ENCODE assay signal across 10 cellular contexts in the genomic region with DNA sequence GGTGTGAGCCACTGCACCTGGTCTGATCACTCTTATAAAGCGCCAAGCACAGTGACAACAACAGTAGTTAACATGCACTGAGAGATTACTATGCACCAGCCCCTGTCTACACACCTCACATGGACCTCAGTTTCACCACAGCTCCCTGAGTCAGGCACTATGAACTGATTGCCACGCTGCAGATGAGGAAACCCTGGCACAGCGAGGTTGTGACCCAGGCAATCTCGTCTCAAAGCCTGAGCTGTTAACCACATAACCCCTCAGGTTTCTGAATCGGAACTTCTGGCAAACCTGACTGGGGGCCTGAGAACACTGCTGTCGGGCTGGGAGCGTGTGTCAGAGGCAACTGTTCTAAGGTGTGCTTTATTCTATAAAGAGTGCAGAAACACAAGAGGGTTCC. TPM values are rescaled to one million over a fixed set of nuclear protein-coding genes. Genes with fewer than 3 reads are reported as not detected.
A peak's percentile ranks its signal among the peaks of the same experiment; 100 is the strongest.
DNase-seq lines count a peak whose midpoint lies in the region; ATAC-seq and TF ChIP-seq lines count a peak whose summit lies in the region.
"Had no signal": no experiment of that assay in that cellular context is flagged by ENCODE, and none has a peak within 500 bp of the region (broad histone marks: within the 10 kb centered on the region; RNA-seq: fewer than 3 reads in every experiment).

No MANE protein-coding gene starts in this region.

- DNase-seq in T-cell: peak in 31 of 34 experiments; percentile 8 to 61 (median 30)
- no peak for DNase-seq in activated T-helper 2 cell treated with anti-CD3 and anti-CD28 coated beads, Interferon-gamma antibody, Interleukin-2, Interleukin-4, amounts not matched to agents 10 μg/mL and 5 μg/mL and 100 μg/mL, durations not matched to agents 14 hours and 24 hours and 36 hours (ENCODE audit: low spot score)
- peak; percentile 45 for DNase-seq in iris pigment epithelial cell (ENCODE audit: low read depth)
- peak; percentile 31 to 38 for DNase-seq in stimulated activated CD8-positive, alpha-beta memory T cell treated with anti-CD3 and anti-CD28 coated beads, Interleukin-7, amount 100 ng/mL, for 4 hours (ENCODE audit: low read depth in 2 of 2)
- DNase-seq in glutamatergic neuron: no peak
- no peak for DNase-seq in NCI-H2107 treated with DMSO at 0.1 percent for 48 hours (lab: John Stamatoyannopoulos, UW; ENCODE audit: unreplicated experiment)
- DNase-seq: effector CD8-positive, alpha-beta T cell; NCI-H1436 had no signal

- H3K4me3 Mint-ChIP-seq in T-cell: peak overlapping the region in 1 of 3 donors; percentile 27
- no peak overlapping the region for H3K4me3 Mint-ChIP-seq in activated T-helper 2 cell treated with anti-CD3 and anti-CD28 coated beads, Interferon-gamma antibody, Interleukin-2, Interleukin-4, amounts not matched to agents 10 μg/mL and 5 μg/mL and 100 μg/mL, durations not matched to agents 14 hours and 24 hours and 36 hours (ENCODE audit: low read depth)
- H3K4me3 Mint-ChIP-seq in glutamatergic neuron (ENCODE audit: unreplicated experiment): no peak overlapping the region
- H3K4me3 Mint-ChIP-seq: T-helper 1 cell treated with Interleukin-12 subunit alpha and Interleukin-12 subunit beta and Interleukin-4 antibody, amounts not matched to agents 30 μg/mL and 1 μg/mL, for 36 hours had no signal

- H3K27me3 Mint-ChIP-seq in T-cell: no peaks in the 10 kb centered on the region
- no peaks in the 10 kb centered on the region for H3K27me3 Mint-ChIP-seq in activated T-helper 2 cell treated with anti-CD3 and anti-CD28 coated beads, Interferon-gamma antibody, Interleukin-2, Interleukin-4, amounts not matched to agents 10 μg/mL and 5 μg/mL and 100 μg/mL, durations not matched to agents 14 hours and 24 hours and 36 hours (ENCODE audit: low read depth)
- peaks cover 4% of the 10 kb centered on the region for H3K27me3 Mint-ChIP-seq in glutamatergic neuron (ENCODE audit: unreplicated experiment)

- ATAC-seq in T-cell (replicated peaks in 1 of 4) (peak; percentile 66 to 75 (median 73)), HG02852 (IDR thresholded peaks at IDR 0.05; ENCODE audit: unreplicated experiment) (no peak)

- CTCF ChIA-PET in T-cell (lab: Charles Lee): interaction anchor here in 1 of 2 donors (1.0 kb wide), 1 partner anchor 10 kb away, joined by 3 read pairs; no protein-coding TSS in a partner anchor

- H3K27ac Mint-ChIP-seq in T-cell (peak overlapping the region; percentile 85 to 88), glutamatergic neuron (ENCODE audit: unreplicated experiment) (no peak overlapping the region)
- peak overlapping the region; percentile 44 for H3K27ac Mint-ChIP-seq in activated T-helper 2 cell treated with anti-CD3 and anti-CD28 coated beads, Interferon-gamma antibody, Interleukin-2, Interleukin-4, amounts not matched to agents 10 μg/mL and 5 μg/mL and 100 μg/mL, durations not matched to agents 14 hours and 24 hours and 36 hours

- POLR2A ChIA-PET in T-cell (lab: Charles Lee): no interaction called here

- TF ChIP-seq CTCF in glutamatergic neuron (IDR thresholded peaks at IDR 0.05; ENCODE audit: partially characterized antibody, unreplicated experiment): no peak

- H3K36me3 Mint-ChIP-seq in T-cell (peaks cover 21% of the 10 kb centered on the region), glutamatergic neuron (ENCODE audit: unreplicated experiment) (no peaks in the 10 kb centered on the region)
- H3K36me3 Mint-ChIP-seq in activated T-helper 2 cell treated with anti-CD3 and anti-CD28 coated beads, Interferon-gamma antibody, Interleukin-2, Interleukin-4, amounts not matched to agents 10 μg/mL and 5 μg/mL and 100 μg/mL, durations not matched to agents 14 hours and 24 hours and 36 hours (ENCODE audit: low read depth): peaks cover 21% of the 10 kb centered on the region

- intact Hi-C loops in activated T-helper 2 cell treated with anti-CD3 and anti-CD28 coated beads, Interferon-gamma antibody, Interleukin-2, Interleukin-4, amounts not matched to agents 10 μg/mL and 5 μg/mL and 100 μg/mL, durations not matched to agents 14 hours and 24 hours and 36 hours (cut with micrococcal nuclease): no loop called here

- H3K9me3 Mint-ChIP-seq in T-cell (no peaks in the 10 kb centered on the region), glutamatergic neuron (ENCODE audit: unreplicated experiment) (peaks cover 16% of the 10 kb centered on the region)
- H3K9me3 Mint-ChIP-seq in activated T-helper 2 cell treated with anti-CD3 and anti-CD28 coated beads, Interferon-gamma antibody, Interleukin-2, Interleukin-4, amounts not matched to agents 10 μg/mL and 5 μg/mL and 100 μg/mL, durations not matched to agents 14 hours and 24 hours and 36 hours: no peaks in the 10 kb centered on the region
- H3K9me3 Mint-ChIP-seq: T-helper 1 cell treated with Interleukin-12 subunit alpha and Interleukin-12 subunit beta and Interleukin-4 antibody, amounts not matched to agents 30 μg/mL and 1 μg/mL, for 36 hours had no signal

- peaks cover 40 to 44% (median 40%) of the 10 kb centered on the region in 3 donors for H3K4me1 Mint-ChIP-seq in T-cell
- peaks cover 23% of the 10 kb centered on the region for H3K4me1 Mint-ChIP-seq in activated T-helper 2 cell treated with anti-CD3 and anti-CD28 coated beads, Interferon-gamma antibody, Interleukin-2, Interleukin-4, amounts not matched to agents 10 μg/mL and 5 μg/mL and 100 μg/mL, durations not matched to agents 14 hours and 24 hours and 36 hours (ENCODE audit: low read depth)
- H3K4me1 Mint-ChIP-seq in glutamatergic neuron (ENCODE audit: low read depth, unreplicated experiment): peaks cover 42% of the 10 kb centered on the region

RNA-seq across cellular contexts. Expression of gene FSCN1, which starts 38.1 kb away (rescaled TPM):
- total RNA-seq in T-cell: 1 to 10 TPM; 4.6 to 6.4 (median 5.7) TPM
- 30.3 and 30.7 TPM in 2 replicates for total RNA-seq in activated T-helper 2 cell treated with anti-CD3 and anti-CD28 coated beads, Interferon-gamma antibody, Interleukin-2, Interleukin-4, amounts not matched to agents 10 μg/mL and 5 μg/mL and 100 μg/mL, durations not matched to agents 14 hours and 24 hours and 36 hours
- 749 TPM for total RNA-seq in glutamatergic neuron (ENCODE audit: unreplicated experiment)

Comparison
In these comparisons a context has a peak if more than half of its experiments do, and no peak if none do; other contexts are left out.
1. DNase-seq: peak in T-cell (31 of 34), iris pigment epithelial cell (single experiment) and stimulated activated CD8-positive, alpha-beta memory T cell treated with anti-CD3 and anti-CD28 coated beads, Interleukin-7, amount 100 ng/mL, for 4 hours (2 of 2); none in activated T-helper 2 cell treated with anti-CD3 and anti-CD28 coated beads, Interferon-gamma antibody, Interleukin-2, Interleukin-4, amounts not matched to agents 10 μg/mL and 5 μg/mL and 100 μg/mL, durations not matched to agents 14 hours and 24 hours and 36 hours (single experiment), glutamatergic neuron (single experiment) and NCI-H2107 treated with DMSO at 0.1 percent for 48 hours (single experiment).
2. RNA of gene FSCN1, which starts 38.1 kb away (total RNA-seq): 749 TPM in glutamatergic neuron (single experiment); 30.3 to 30.7 TPM in activated T-helper 2 cell treated with anti-CD3 and anti-CD28 coated beads, Interferon-gamma antibody, Interleukin-2, Interleukin-4, amounts not matched to agents 10 μg/mL and 5 μg/mL and 100 μg/mL, durations not matched to agents 14 hours and 24 hours and 36 hours and 4.6 to 6.4 TPM in T-cell; every median in the first group is over 10 times any median in the second.